In genomic region chr11:65185166-65185565, GRCh38 we compare ENCODE assay signal across 19 cellular contexts. TPM values are rescaled to one million over a fixed set of nuclear protein-coding genes. Genes with fewer than 3 reads are reported as not detected.
DNase-seq lines count a peak whose midpoint lies in the region; ATAC-seq and TF ChIP-seq lines count a peak whose summit lies in the region.
"Had no signal": no experiment of that assay in that cellular context is flagged by ENCODE, and none has a peak within 500 bp of the region (broad histone marks: within the 10 kb centered on the region; RNA-seq: fewer than 3 reads in every experiment).

No MANE protein-coding gene starts in this region.

- H3K4me3 ChIP-seq in prostate gland: no peak overlapping the region
- H3K4me3 ChIP-seq: BLaER1 had no signal

- CTCF ChIA-PET in activated CD8-positive, alpha-beta memory T cell treated with anti-CD3 and anti-CD28 coated beads, Interleukin-2, amount 10 ng/mL, durations not matched to agents 7 days and 5 days (lab: Charles Lee): no interaction called here
- CTCF ChIA-PET in WTC11 (lab: Charles Lee): interaction anchor here (0.8 to 1.8 kb wide), 9 partner anchors 11 to 65 kb away, joined by 3 to 10 read pairs (median 4); no protein-coding TSS in a partner anchor

- no peaks in the 10 kb centered on the region for H3K27me3 ChIP-seq in prostate gland (replicated peaks; ENCODE audit: insufficient read depth)
- H3K27me3 ChIP-seq: BLaER1 had no signal

- peaks cover 11% of the 10 kb centered on the region for H3K4me1 ChIP-seq in prostate gland (replicated peaks)

- H3K9me3 Mint-ChIP-seq in activated CD8-positive, alpha-beta memory T cell treated with anti-CD3 and anti-CD28 coated beads, Interleukin-2, amount 10 ng/mL, durations not matched to agents 7 days and 5 days (ENCODE audit: low read depth): no peaks in the 10 kb centered on the region
- H3K9me3 Mint-ChIP-seq in WTC11: no peaks in the 10 kb centered on the region

- TF ChIP-seq POLR2A in prostate gland (IDR thresholded peaks at IDR 0.05): no peak

- no peaks in the 10 kb centered on the region for H3K27me3 Mint-ChIP-seq in activated CD8-positive, alpha-beta memory T cell treated with anti-CD3 and anti-CD28 coated beads, Interleukin-2, amount 10 ng/mL, durations not matched to agents 7 days and 5 days
- no peaks in the 10 kb centered on the region for H3K27me3 Mint-ChIP-seq in WTC11 (ENCODE audit: low read depth)

- H3K36me3 ChIP-seq in prostate gland: peaks cover 12 to 20% of the 10 kb centered on the region in 2 donors

- 83% methylated on average over 3 of the region's 3 CpGs for WGBS in prostate gland

- no peaks in the 10 kb centered on the region for H3K9me3 ChIP-seq in prostate gland
- H3K9me3 ChIP-seq: BLaER1 had no signal

- peaks cover 17% of the 10 kb centered on the region for H3K36me3 Mint-ChIP-seq in activated CD8-positive, alpha-beta memory T cell treated with anti-CD3 and anti-CD28 coated beads, Interleukin-2, amount 10 ng/mL, durations not matched to agents 7 days and 5 days
- H3K36me3 Mint-ChIP-seq in WTC11: peaks cover 36% of the 10 kb centered on the region

- peaks cover 19% of the 10 kb centered on the region for H3K4me1 Mint-ChIP-seq in activated CD8-positive, alpha-beta memory T cell treated with anti-CD3 and anti-CD28 coated beads, Interleukin-2, amount 10 ng/mL, durations not matched to agents 7 days and 5 days
- H3K4me1 Mint-ChIP-seq in WTC11: peaks cover 48% of the 10 kb centered on the region

- no peak overlapping the region for H3K27ac ChIP-seq in prostate gland
- H3K27ac ChIP-seq: 22Rv1, BLaER1 had no signal

- TF ChIP-seq CTCF in WTC11 (IDR thresholded peaks at IDR 0.05) (no peak), omental fat pad (IDR thresholded peaks at IDR 0.05) (no peak), prostate gland (IDR thresholded peaks at IDR 0.05) (no peak)

- H3K4me3 Mint-ChIP-seq in activated CD8-positive, alpha-beta memory T cell treated with anti-CD3 and anti-CD28 coated beads, Interleukin-2, amount 10 ng/mL, durations not matched to agents 7 days and 5 days: no peak overlapping the region
- peak overlapping the region; percentile 99 for H3K4me3 Mint-ChIP-seq in WTC11

- intact Hi-C loops in prostate gland (cut with DNase I): no loop called here

- POLR2A ChIA-PET in WTC11 (lab: Charles Lee): interaction anchor here (0.8 kb wide), 1 partner anchor 20 kb away, joined by 3 read pairs; no protein-coding TSS in a partner anchor

- peak; percentile 32 for DNase-seq in activated CD8-positive, alpha-beta memory T cell treated with anti-CD3 and anti-CD28 coated beads for 24 hours
- DNase-seq in activated CD8-positive, alpha-beta memory T cell treated with anti-CD3 and anti-CD28 coated beads, Interleukin-2, amount 10 ng/mL, durations not matched to agents 7 days and 5 days: no peak
- DNase-seq in WTC11 (ENCODE audit: low spot score): no peak
- peak; percentile 15 for DNase-seq in iPS-NIHi7 (ENCODE audit: extremely low spot score)
- no peak for DNase-seq in omental fat pad (ENCODE audit: low spot score)
- no peak for DNase-seq in KG1 (lab: John Stamatoyannopoulos, UW)
- DNase-seq in prostate gland (ENCODE audit: low spot score): no peak
- DNase-seq in activated gamma-delta T cell (lab: John Stamatoyannopoulos, UW): no peak
- DNase-seq: HCEC 1CT; NCI-H1048; NCI-H1694; NCI-H2107; NCI-H226; NCI-H526 treated with DMSO at 0.1 percent for 48 hours; NK-92 treated with Interleukin-12 subunit alpha and Interleukin-12 subunit beta, amount 100 ng/mL, for 24 hours had no signal

- ATAC-seq in activated CD8-positive, alpha-beta memory T cell treated with anti-CD3 and anti-CD28 coated beads, Interleukin-2, amount 10 ng/mL, durations not matched to agents 7 days and 5 days: no peak
- ATAC-seq in WTC11 (peak; percentile 0; the same call in 1 of the 2 replicates), omental fat pad (ENCODE audit: low FRiP score) (no peak)

- no peak overlapping the region for H3K27ac Mint-ChIP-seq in activated CD8-positive, alpha-beta memory T cell treated with anti-CD3 and anti-CD28 coated beads, Interleukin-2, amount 10 ng/mL, durations not matched to agents 7 days and 5 days
- H3K27ac Mint-ChIP-seq in WTC11: peak overlapping the region; percentile 83

TF ChIP-seq in WTC11, 78 proteins besides CTCF, POLR2A, EP300 and RAD21 (continues in another document):
- no peak for TF ChIP-seq IRF2 (CRISPR knock-in tag; IDR thresholded peaks at IDR 0.05; ENCODE audit: borderline replicate concordance, low read depth)
- no peak for TF ChIP-seq ZNF416 (CRISPR knock-in tag; IDR thresholded peaks at IDR 0.05)
- TF ChIP-seq SMAD3 (CRISPR knock-in tag; IDR thresholded peaks at IDR 0.05; ENCODE audit: borderline replicate concordance): no peak
- TF ChIP-seq ZNF671 (CRISPR knock-in tag; IDR thresholded peaks at IDR 0.05): no peak
- TF ChIP-seq FOXP4 (CRISPR knock-in tag; IDR thresholded peaks at IDR 0.05): no peak
- no peak for TF ChIP-seq IRF1 (CRISPR knock-in tag; IDR thresholded peaks at IDR 0.05)
- no peak for TF ChIP-seq JAZF1 (CRISPR knock-in tag; IDR thresholded peaks at IDR 0.05)
- TF ChIP-seq EMX1 (CRISPR knock-in tag; IDR thresholded peaks at IDR 0.05): no peak
- TF ChIP-seq TCF7 (CRISPR knock-in tag; IDR thresholded peaks at IDR 0.05; ENCODE audit: low read depth): no peak
- TF ChIP-seq TEAD1 (CRISPR knock-in tag; IDR thresholded peaks at IDR 0.05): no peak
- TF ChIP-seq ZSCAN18 (CRISPR knock-in tag; IDR thresholded peaks at IDR 0.05): no peak

RNA-seq across cellular contexts. Expression of gene CAPN1, which starts 3.4 kb away (rescaled TPM):
- total RNA-seq in activated CD8-positive, alpha-beta memory T cell treated with anti-CD3 and anti-CD28 coated beads, Interleukin-2, amount 10 ng/mL, durations not matched to agents 7 days and 5 days: 100 to 1,000 TPM; 137 to 174 TPM
- 204 to 257 TPM (median 218 TPM) in 3 replicates for total RNA-seq in WTC11 (2021)
- total RNA-seq in omental fat pad: 100 to 1,000 TPM in 2 of 4 donors, 10 to 100 TPM in 2; 72.8 to 109 (median 92.9) TPM
- 100 to 1,000 TPM; 215 to 374 TPM for total RNA-seq in prostate gland

RNA-seq across cellular contexts. Expression of gene SPDYC, which starts 15.1 kb away (rescaled TPM):
- total RNA-seq in activated CD8-positive, alpha-beta memory T cell treated with anti-CD3 and anti-CD28 coated beads, Interleukin-2, amount 10 ng/mL, durations not matched to agents 7 days and 5 days: not detected
- total RNA-seq in WTC11 (2021) (0.27 to 0.35 TPM (median 0.32 TPM) in 3 replicates), omental fat pad (not detected), prostate gland (not detected)
- total RNA-seq: HT-29, SK-MEL-5 had no signal

RNA-seq across cellular contexts. Expression of gene SYVN1, which starts 50.8 kb away (rescaled TPM):
- 10 to 100 TPM; 34.4 to 35.1 TPM for total RNA-seq in activated CD8-positive, alpha-beta memory T cell treated with anti-CD3 and anti-CD28 coated beads, Interleukin-2, amount 10 ng/mL, durations not matched to agents 7 days and 5 days
- total RNA-seq in WTC11 (2021) (27.6 to 34.8 TPM (median 31.8 TPM) in 3 replicates), omental fat pad (10 to 100 TPM; 47.1 to 58.2 (median 50.5) TPM), prostate gland (100 to 1,000 TPM in 1 of 2 donors, 10 to 100 TPM in 1; 89.7 to 108 TPM)

Comparison
In these comparisons a context has a peak if more than half of its experiments do, and no peak if none do; other contexts are left out.
1. DNase-seq: peak in activated CD8-positive, alpha-beta memory T cell treated with anti-CD3 and anti-CD28 coated beads for 24 hours (single experiment) and iPS-NIHi7 (single experiment); none in activated CD8-positive, alpha-beta memory T cell treated with anti-CD3 and anti-CD28 coated beads, Interleukin-2, amount 10 ng/mL, durations not matched to agents 7 days and 5 days (single experiment), WTC11 (single experiment), omental fat pad (single experiment), KG1 (single experiment), prostate gland (single experiment) and activated gamma-delta T cell (single experiment).